ENCODE assay signal across 8 cellular contexts in genomic region chr11:79100093-79100704, GRCh38.
DNase-seq lines count a peak whose midpoint lies in the region; ATAC-seq and TF ChIP-seq lines count a peak whose summit lies in the region.

No MANE protein-coding gene starts in this region.

- H3K4me1 ChIP-seq in DOHH2 (ENCODE audit: control insufficient read depth, low read length) = no peaks in the 10 kb centered on the region
- H3K4me1 ChIP-seq in GM23338 (ENCODE audit: insufficient read depth) = no peaks in the 10 kb centered on the region
- peaks cover 0 to 59% (median 5%) of the 10 kb centered on the region in 3 donors for H3K4me1 ChIP-seq in gastroesophageal sphincter

- 42 to 68% methylated on average over 6 to 7 of the region's 9 CpGs for WGBS in gastroesophageal sphincter (ENCODE audit: low coverage in 1 of 2), 2 donors

- ATAC-seq in GM23338 (peak; percentile 93), gastroesophageal sphincter (no peak)

- H3K27me3 ChIP-seq in DOHH2 (ENCODE audit: control insufficient read depth, low read length) = no peaks in the 10 kb centered on the region
- no peaks in the 10 kb centered on the region for H3K27me3 ChIP-seq in GM23338 (ENCODE audit: insufficient read depth)
- no peaks in the 10 kb centered on the region for H3K27me3 ChIP-seq in WERI-Rb-1 (ENCODE audit: insufficient read depth, low read depth, severe bottlenecking)
- no peaks in the 10 kb centered on the region for H3K27me3 ChIP-seq in gastroesophageal sphincter

- peaks cover 8% of the 10 kb centered on the region for H3K4me1 Mint-ChIP-seq in GM23338

- H3K9me3 ChIP-seq in DOHH2 (ENCODE audit: control insufficient read depth, insufficient read depth, low read length) (no peaks in the 10 kb centered on the region), WERI-Rb-1 (ENCODE audit: severe bottlenecking) (no peaks in the 10 kb centered on the region), gastroesophageal sphincter (no peaks in the 10 kb centered on the region)

- no peaks in the 10 kb centered on the region for H3K36me3 Mint-ChIP-seq in GM23338 (ENCODE audit: low read depth)

- H3K27ac ChIP-seq in 22Rv1 = no peak overlapping the region
- no peak overlapping the region for H3K27ac ChIP-seq in DOHH2 (ENCODE audit: low read depth, low read length)
- H3K27ac ChIP-seq in GM23338 (ENCODE audit: low read depth) = no peak overlapping the region
- no peak overlapping the region for H3K27ac ChIP-seq in WERI-Rb-1
- no peak overlapping the region for H3K27ac ChIP-seq in gastroesophageal sphincter

- H3K79me2 ChIP-seq in DOHH2 (ENCODE audit: control insufficient read depth, low read length) (no peaks in the 10 kb centered on the region), GM23338 (replicated peaks; ENCODE audit: insufficient read depth) (no peaks in the 10 kb centered on the region)

- DNase-seq in GM23338 (ENCODE audit: low spot score) (peak; percentile 78), WERI-Rb-1 (peak; percentile 56), retinal pigment epithelial cell (ENCODE audit: low read depth) (no peak), OCI-M2 (lab: John Stamatoyannopoulos, UW; ENCODE audit: unreplicated experiment) (no peak)

- no peak for TF ChIP-seq POLR2A in gastroesophageal sphincter (IDR thresholded peaks at IDR 0.05)

- no peaks in the 10 kb centered on the region for H3K9me3 Mint-ChIP-seq in GM23338

- H3K4me3 Mint-ChIP-seq in GM23338 = no peak overlapping the region

- no peaks in the 10 kb centered on the region for H3K36me3 ChIP-seq in DOHH2 (ENCODE audit: control insufficient read depth, low read length)
- no peaks in the 10 kb centered on the region for H3K36me3 ChIP-seq in GM23338 (ENCODE audit: insufficient read depth)
- no peaks in the 10 kb centered on the region for H3K36me3 ChIP-seq in WERI-Rb-1
- H3K36me3 ChIP-seq in gastroesophageal sphincter = no peaks in the 10 kb centered on the region

- H3K4me2 ChIP-seq in DOHH2 (ENCODE audit: low read length) = no peak overlapping the region
- no peak overlapping the region for H3K4me2 ChIP-seq in GM23338

- no peaks in the 10 kb centered on the region for H3F3A ChIP-seq in DOHH2 (ENCODE audit: control insufficient read depth, insufficient read depth)
- H3F3A ChIP-seq in GM23338 (replicated peaks; ENCODE audit: low read depth) = no peaks in the 10 kb centered on the region

- H3K27me3 Mint-ChIP-seq in GM23338 (ENCODE audit: insufficient read depth, low read depth, poor library complexity) = peaks cover 7% of the 10 kb centered on the region

- no peak overlapping the region for H3K27ac Mint-ChIP-seq in GM23338

- TF ChIP-seq CTCF in 22Rv1 (IDR thresholded peaks at IDR 0.05) (peak; percentile 81), DOHH2 (IDR thresholded peaks at IDR 0.05; ENCODE audit: low read depth, low read length, poor library complexity, severe bottlenecking) (peak; percentile 68), GM23338 (conservative IDR thresholded peaks at IDR 0.05; ENCODE audit: low read depth in 2 of 2) (peak; percentile 76 to 84), LNCAP (IDR thresholded peaks at IDR 0.05) (peak; percentile 78), WERI-Rb-1 (IDR thresholded peaks at IDR 0.05; ENCODE audit: low read depth, low read length) (peak; percentile 72), gastroesophageal sphincter (IDR thresholded peaks at IDR 0.05) (peak; percentile 58 to 82 (median 70)), retinal pigment epithelial cell (conservative IDR thresholded peaks at IDR 0.05; ENCODE audit: low read depth, low read length) (peak; percentile 87)

- no peak overlapping the region for H2AFZ ChIP-seq in GM23338

- H3K9me2 ChIP-seq in DOHH2 (replicated peaks; ENCODE audit: control insufficient read depth, low read length) = no peaks in the 10 kb centered on the region
- no peaks in the 10 kb centered on the region for H3K9me2 ChIP-seq in GM23338 (ENCODE audit: insufficient read depth)

- H4K20me1 ChIP-seq in DOHH2 (ENCODE audit: control insufficient read depth, insufficient read depth, low read depth, low read length) = no peaks in the 10 kb centered on the region
- H4K20me1 ChIP-seq in GM23338 (replicated peaks; ENCODE audit: insufficient read depth) = no peaks in the 10 kb centered on the region

- H3K4me3 ChIP-seq in DOHH2 (ENCODE audit: low read length) (no peak overlapping the region), GM23338 (no peak overlapping the region), WERI-Rb-1 (ENCODE audit: low read depth, low read length) (no peak overlapping the region), gastroesophageal sphincter (no peak overlapping the region), retinal pigment epithelial cell (ENCODE audit: low read length) (no peak overlapping the region)

- TF ChIP-seq EP300 in gastroesophageal sphincter (IDR thresholded peaks at IDR 0.05) = no peak

TF ChIP-seq in GM23338, 12 proteins besides CTCF, POLR2A, EP300 and RAD21 (continues in another document):
- no peak for TF ChIP-seq EZH2 (IDR thresholded peaks at IDR 0.05; ENCODE audit: low read depth, unreplicated experiment)
- TF ChIP-seq ZNF331 (CRISPR knock-in tag; IDR thresholded peaks at IDR 0.05; ENCODE audit: low read depth) = no peak
- no peak for TF ChIP-seq POLR2AphosphoS5 (IDR thresholded peaks at IDR 0.05; ENCODE audit: low read depth)
- TF ChIP-seq REST (IDR thresholded peaks at IDR 0.05; ENCODE audit: unreplicated experiment) = no peak
- no peak for TF ChIP-seq JUNB (IDR thresholded peaks at IDR 0.05; ENCODE audit: unreplicated experiment)
- TF ChIP-seq STAT1 (IDR thresholded peaks at IDR 0.05; ENCODE audit: unreplicated experiment) = no peak
- TF ChIP-seq NANOG (IDR thresholded peaks at IDR 0.05; ENCODE audit: borderline replicate concordance) = no peak
- TF ChIP-seq CREB1 (CRISPR knock-in tag; IDR thresholded peaks at IDR 0.05; ENCODE audit: low read depth) = no peak
- TF ChIP-seq, protein P1, sequence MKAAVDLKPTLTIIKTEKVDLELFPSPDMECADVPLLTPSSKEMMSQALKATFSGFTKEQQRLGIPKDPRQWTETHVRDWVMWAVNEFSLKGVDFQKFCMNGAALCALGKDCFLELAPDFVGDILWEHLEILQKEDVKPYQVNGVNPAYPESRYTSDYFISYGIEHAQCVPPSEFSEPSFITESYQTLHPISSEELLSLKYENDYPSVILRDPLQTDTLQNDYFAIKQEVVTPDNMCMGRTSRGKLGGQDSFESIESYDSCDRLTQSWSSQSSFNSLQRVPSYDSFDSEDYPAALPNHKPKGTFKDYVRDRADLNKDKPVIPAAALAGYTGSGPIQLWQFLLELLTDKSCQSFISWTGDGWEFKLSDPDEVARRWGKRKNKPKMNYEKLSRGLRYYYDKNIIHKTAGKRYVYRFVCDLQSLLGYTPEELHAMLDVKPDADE (IDR thresholded peaks at IDR 0.05) = no peak

Comparison
In these comparisons a context has a peak if more than half of its experiments do, and no peak if none do; other contexts are left out.
1. DNase-seq: peak in GM23338 (single experiment) and WERI-Rb-1 (single experiment); none in retinal pigment epithelial cell (single experiment) and OCI-M2 (single experiment).
2. Peak in every context shown above with its lines, with median percentiles within 50 percentile points of each other: CTCF ChIP-seq.